Comparison of ENCODE assay signal across 21 cellular contexts in genomic region chr3:71487418-71487817, GRCh38.
DNase-seq lines count a peak whose midpoint lies in the region; ATAC-seq and TF ChIP-seq lines count a peak whose summit lies in the region.
"Had no signal": no experiment of that assay in that cellular context is flagged by ENCODE, and none has a peak within 500 bp of the region (broad histone marks: within the 10 kb centered on the region; RNA-seq: fewer than 3 reads in every experiment).

No MANE protein-coding gene starts in this region.

- POLR2A ChIA-PET in activated B cell treated with CpG ODN at 0.5 μM for 24 hours (lab: Charles Lee), result no interaction called here
- POLR2A ChIA-PET in naive thymus-derived CD8-positive, alpha-beta T cell (lab: Charles Lee), result interaction anchor here (0.8 to 5.2 kb wide), 5 partner anchors 31 to 182 kb away, joined by 4 to 126 read pairs (median 9); partner anchors contain the start of gene FOXP1

- peaks cover 44% of the 10 kb centered on the region for H3K79me2 ChIP-seq in GM23248 (ENCODE audit: insufficient read depth)

- CTCF ChIA-PET in activated B cell treated with CpG ODN at 0.5 μM for 24 hours (lab: Charles Lee), result no interaction called here

- no peaks in the 10 kb centered on the region for H4K20me1 ChIP-seq in GM23248 (ENCODE audit: insufficient read depth)

- peaks cover 6% of the 10 kb centered on the region for H3K9me3 Mint-ChIP-seq in activated B cell treated with CpG ODN at 0.5 μM for 24 hours
- peaks cover 0 to 3% (median 0%) of the 10 kb centered on the region in 9 donors for H3K9me3 Mint-ChIP-seq in naive thymus-derived CD8-positive, alpha-beta T cell

- H3K9me3 ChIP-seq in GM23248 (ENCODE audit: low read depth), result no peaks in the 10 kb centered on the region
- H3K9me3 ChIP-seq: thyroid gland had no signal

- H3K9me2 ChIP-seq in GM23248 (ENCODE audit: insufficient read depth), result no peaks in the 10 kb centered on the region

- intact Hi-C loops in activated B cell treated with CpG ODN at 0.5 μM for 24 hours (cut with micrococcal nuclease), result loop anchor here (1.0 kb wide), 1 partner anchor 8 kb away; no protein-coding TSS in a partner anchor

- no peaks in the 10 kb centered on the region for H3K4me1 ChIP-seq in GM23248 (ENCODE audit: insufficient read depth)
- H3K4me1 ChIP-seq: thyroid gland had no signal

- 88 to 89% methylated on average over 5 of the region's 5 CpGs for WGBS in GM23248 (ENCODE audit: low coverage in 1 of 2, low lambda C conversion rate in 2 of 2, missing lambda C conversion rate in 2 of 2), 2 experiments

- in situ Hi-C loops in GM23248 (cut with MboI), result no loop called here

- peaks cover 60% of the 10 kb centered on the region for H3K4me1 Mint-ChIP-seq in activated B cell treated with CpG ODN at 0.5 μM for 24 hours
- H3K4me1 Mint-ChIP-seq in naive thymus-derived CD8-positive, alpha-beta T cell, result peaks cover 32 to 91% (median 87%) of the 10 kb centered on the region in 4 donors

- H3K4me3 Mint-ChIP-seq in activated B cell treated with CpG ODN at 0.5 μM for 24 hours, result peak overlapping the region; percentile 24
- H3K4me3 Mint-ChIP-seq in naive thymus-derived CD8-positive, alpha-beta T cell, result peak overlapping the region; percentile 74 to 100 (median 88)
- H3K4me3 Mint-ChIP-seq: dendritic cell treated with granulocyte-macrophage colony-stimulating factor and Interleukin-4, amounts not matched to agents 40 ng/mL and 50 ng/mL, for 4 days had no signal

- peak; percentile 44 to 68 for DNase-seq in NOMO-1 (lab: John Stamatoyannopoulos, UW; ENCODE audit: unreplicated experiment in 2 of 2)
- DNase-seq in NOMO-1 treated with dmso at 0.1 percent for 144 hours (lab: John Stamatoyannopoulos, UW; ENCODE audit: unreplicated experiment), result no peak
- DNase-seq in HL-60 (ENCODE audit: low read depth in 1 of 2, low spot score in 1 of 2), result peak in 1 of 2 experiments; percentile 34
- no peak for DNase-seq in activated B cell treated with CpG ODN at 0.5 μM for 24 hours
- DNase-seq in naive thymus-derived CD8-positive, alpha-beta T cell, result peak in 2 of 10 donors; percentile 26 to 31
- no peak for DNase-seq in GM23248
- DNase-seq in SW480 (ENCODE audit: low spot score), result no peak
- DNase-seq: C1 segment of cervical spinal cord; DMS79 treated with DMSO at 0.1 percent for 48 hours; mesendoderm; NCI-H1436 treated with DMSO at 0.1 percent for 48 hours; NCI-H226; nucleus accumbens; PC-3; stimulated activated CD4-positive, alpha-beta T cell treated with anti-CD3 and anti-CD28 coated beads, Interleukin-2, amount 100 ng/mL, for 48 hours; thyroid gland had no signal

- no peak overlapping the region for H2AFZ ChIP-seq in GM23248

- H3K4me2 ChIP-seq in GM23248 (ENCODE audit: unreplicated experiment), result no peak overlapping the region

- H3K27me3 ChIP-seq in HL-60 (ENCODE audit: insufficient read depth, poor library complexity, severe bottlenecking) (no peaks in the 10 kb centered on the region), GM23248 (replicated peaks; ENCODE audit: insufficient read depth) (no peaks in the 10 kb centered on the region)
- H3K27me3 ChIP-seq: thyroid gland had no signal

- ATAC-seq in activated B cell treated with CpG ODN at 0.5 μM for 24 hours (ENCODE audit: low read depth), result peak; percentile 86
- ATAC-seq in naive thymus-derived CD8-positive, alpha-beta T cell, result peak in 1 of 2 donors; percentile 11
- ATAC-seq in GM18517 (IDR thresholded peaks at IDR 0.05; ENCODE audit: unreplicated experiment), result no peak
- ATAC-seq: PC-3, sciatic nerve had no signal

- peaks cover 15% of the 10 kb centered on the region; the same call in 1 of the 2 replicates for H3K36me3 ChIP-seq in GM23248 (ENCODE audit: low read depth)
- H3K36me3 ChIP-seq: thyroid gland had no signal

- no peak for TF ChIP-seq CTCF in HL-60 (IDR thresholded peaks at IDR 0.05; ENCODE audit: insufficient read depth, low read length)
- TF ChIP-seq CTCF in activated B cell treated with CpG ODN at 0.5 μM for 24 hours (IDR thresholded peaks at IDR 0.05), result no peak

- H3K9ac ChIP-seq in GM23248, result no peak overlapping the region

- H3K27me3 Mint-ChIP-seq in activated B cell treated with CpG ODN at 0.5 μM for 24 hours, result no peaks in the 10 kb centered on the region
- H3K27me3 Mint-ChIP-seq in naive thymus-derived CD8-positive, alpha-beta T cell, result no peaks in the 10 kb centered on the region
- H3K27me3 Mint-ChIP-seq: dendritic cell treated with granulocyte-macrophage colony-stimulating factor and Interleukin-4, amounts not matched to agents 40 ng/mL and 50 ng/mL, for 4 days; IgD-negative memory B cell had no signal

- peaks cover 26% of the 10 kb centered on the region for H3K36me3 Mint-ChIP-seq in activated B cell treated with CpG ODN at 0.5 μM for 24 hours (ENCODE audit: low read depth)
- peaks cover 2 to 19% (median 6%) of the 10 kb centered on the region in 3 donors for H3K36me3 Mint-ChIP-seq in naive thymus-derived CD8-positive, alpha-beta T cell

- H3K27ac ChIP-seq in HL-60 (replicated peaks) (peak overlapping the region; percentile 2), GM23248 (no peak overlapping the region)
- H3K27ac ChIP-seq: 22Rv1, thyroid gland had no signal

- H3F3A ChIP-seq in GM23248 (ENCODE audit: insufficient read depth), result no peaks in the 10 kb centered on the region

- peak overlapping the region; percentile 75 for H3K27ac Mint-ChIP-seq in activated B cell treated with CpG ODN at 0.5 μM for 24 hours
- peak overlapping the region; percentile 95 to 100 (median 98) for H3K27ac Mint-ChIP-seq in naive thymus-derived CD8-positive, alpha-beta T cell
- H3K27ac Mint-ChIP-seq: dendritic cell treated with granulocyte-macrophage colony-stimulating factor and Interleukin-4, amounts not matched to agents 40 ng/mL and 50 ng/mL, for 4 days had no signal

- H3K4me3 ChIP-seq in HL-60 (replicated peaks; ENCODE audit: insufficient read depth, low read length), result no peak overlapping the region
- no peak overlapping the region for H3K4me3 ChIP-seq in GM23248
- H3K4me3 ChIP-seq: thyroid gland had no signal

Comparison
In these comparisons a context has a peak if more than half of its experiments do, and no peak if none do; other contexts are left out.
1. DNase-seq: peak in NOMO-1 (2 of 2); none in NOMO-1 treated with dmso at 0.1 percent for 144 hours (single experiment), activated B cell treated with CpG ODN at 0.5 μM for 24 hours (single experiment), GM23248 (single experiment) and SW480 (single experiment).